Comparison of ENCODE assay signal across 18 cellular contexts in genomic region chr12:18643673-18644072, GRCh38.
DNase-seq lines count a peak whose midpoint lies in the region; ATAC-seq and TF ChIP-seq lines count a peak whose summit lies in the region.
"Had no signal": no experiment of that assay in that cellular context is flagged by ENCODE, and none has a peak within 500 bp of the region (broad histone marks: within the 10 kb centered on the region; RNA-seq: fewer than 3 reads in every experiment).

No MANE protein-coding gene starts in this region.

- no peaks in the 10 kb centered on the region for H3K9me3 ChIP-seq in HAP-1
- H3K9me3 ChIP-seq: pancreas, suprapubic skin had no signal

- TF ChIP-seq CTCF in choroid plexus epithelial cell (conservative IDR thresholded peaks at IDR 0.05; ENCODE audit: low read depth, low read length): no peak

- H3K27me3 ChIP-seq in HAP-1 (ENCODE audit: low read depth): no peaks in the 10 kb centered on the region; the same call in 1 of the 2 replicates
- H3K27me3 ChIP-seq: pancreas, suprapubic skin had no signal

- in situ Hi-C loops in HAP-1 (cut with MboI; ENCODE audit: low sequenced_read_pairs): no loop called here

- peaks cover 3% of the 10 kb centered on the region; the same call in 1 of the 2 replicates for H3K4me1 ChIP-seq in HAP-1
- H3K4me1 ChIP-seq: pancreas, suprapubic skin had no signal

- H3K4me3 ChIP-seq in HAP-1 (no peak overlapping the region), choroid plexus epithelial cell (ENCODE audit: low read depth, low read length) (no peak overlapping the region)
- H3K4me3 ChIP-seq: pancreas, suprapubic skin had no signal

- DNase-seq in HAP-1 (ENCODE audit: low spot score in 2 of 2) (peak; percentile 15 to 30), choroid plexus epithelial cell (ENCODE audit: low read depth) (peak; percentile 77), kidney glomerular epithelial cell (lab: John Stamatoyannopoulos, UW) (peak; percentile 11), stromal cell of bone marrow (ENCODE audit: low read depth) (peak; percentile 4), activated gamma-delta T cell treated with Interleukin-2 at 50 U/mL for 16 hours (no peak)
- DNase-seq: activated CD8-positive, alpha-beta T cell treated with anti-CD3 and anti-CD28 coated beads for 36 hours; activated T-cell treated with anti-CD3 and anti-CD28 coated beads, Interleukin-2, amount 50 U/mL, for 72 hours; endodermal cell; glutamatergic neuron; kidney; MM.1S; NCI-H2029 treated with DMSO at 0.1 percent for 48 hours; NCI-H526 treated with DMSO at 0.1 percent for 48 hours; pancreas had no signal

- no peaks in the 10 kb centered on the region for H3K36me3 ChIP-seq in HAP-1 (replicated peaks)
- H3K36me3 ChIP-seq: pancreas, suprapubic skin had no signal

- no peak for ATAC-seq in HG02852 (IDR thresholded peaks at IDR 0.05; ENCODE audit: unreplicated experiment)
- ATAC-seq in GM19395 (IDR thresholded peaks at IDR 0.05; ENCODE audit: unreplicated experiment): no peak
- ATAC-seq: activated CD8-positive, alpha-beta T cell treated with anti-CD3 and anti-CD28 coated beads for 36 hours; activated T-cell treated with anti-CD3 and anti-CD28 coated beads, Interleukin-2, amount 50 U/mL, for 72 hours; Panc1; pancreas had no signal
